In the genomic region with DNA sequence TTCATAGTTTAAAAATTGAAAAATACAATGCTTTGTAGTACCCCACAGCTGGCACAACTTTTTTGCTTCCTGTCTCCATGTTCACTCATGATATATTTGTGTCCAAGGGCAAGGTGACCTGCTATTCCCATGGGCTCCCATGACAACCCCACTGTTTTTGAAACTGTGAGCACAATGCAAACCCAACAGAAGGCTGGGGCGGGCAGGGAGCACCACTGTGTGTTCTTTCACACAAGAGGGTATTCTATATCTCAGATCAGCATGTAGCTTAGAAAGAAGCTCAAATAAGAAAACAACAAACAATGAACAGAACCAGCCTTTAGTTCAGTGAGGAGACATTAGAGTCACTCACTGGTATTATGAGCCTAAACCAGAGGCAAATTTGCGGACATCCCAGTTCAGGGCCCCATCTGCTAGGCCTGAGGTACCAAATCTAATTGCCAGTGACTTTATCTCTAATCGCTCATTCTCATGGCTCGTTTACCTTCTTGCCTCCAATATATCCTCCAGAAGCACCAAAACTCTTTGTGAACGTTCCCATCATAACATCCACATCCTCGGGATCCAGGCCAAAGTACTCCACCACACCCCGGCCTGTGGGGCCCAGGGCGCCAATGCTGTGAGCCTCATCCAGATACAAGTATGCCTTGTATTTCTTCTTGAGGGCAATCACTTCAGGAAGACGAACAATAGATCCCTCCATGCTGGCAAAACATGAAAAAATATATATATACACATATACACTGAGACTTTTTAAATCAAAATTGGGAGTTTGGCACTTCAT, we compare ENCODE assay signal across 1 cellular context.
TF ChIP-seq lines count a peak whose summit lies in the region.

No MANE protein-coding gene starts in this region.

TF ChIP-seq in HepG2, 621 proteins besides CTCF, POLR2A, EP300 and RAD21:
- TF ChIP-seq THRA (CRISPR knock-in tag; IDR thresholded peaks at IDR 0.05; ENCODE audit: borderline replicate concordance) (no peak), SOX5 (CRISPR knock-in tag; IDR thresholded peaks at IDR 0.05; ENCODE audit: borderline replicate concordance) (no peak), ZBTB39 (CRISPR knock-in tag; IDR thresholded peaks at IDR 0.05) (no peak), ZNF713 (CRISPR knock-in tag; IDR thresholded peaks at IDR 0.05) (no peak), NR1H2 (CRISPR knock-in tag; IDR thresholded peaks at IDR 0.05; ENCODE audit: borderline replicate concordance, low read depth) (no peak), ZNF720 (CRISPR knock-in tag; IDR thresholded peaks at IDR 0.05) (no peak), ZBTB1 (CRISPR knock-in tag; IDR thresholded peaks at IDR 0.05; ENCODE audit: borderline replicate concordance) (no peak), PLRG1 (conservative IDR thresholded peaks at IDR 0.05) (no peak), MAFG (CRISPR knock-in tag; IDR thresholded peaks at IDR 0.05) (no peak), TBX2 (CRISPR knock-in tag; IDR thresholded peaks at IDR 0.05; ENCODE audit: borderline replicate concordance) (no peak), CBX1 (IDR thresholded peaks at IDR 0.05; ENCODE audit: low read depth) (no peak), ZNF556 (CRISPR knock-in tag; IDR thresholded peaks at IDR 0.05; ENCODE audit: borderline replicate concordance) (no peak), KDM5B (CRISPR knock-in tag; IDR thresholded peaks at IDR 0.05; ENCODE audit: borderline replicate concordance) (no peak), PTBP1 (IDR thresholded peaks at IDR 0.05; ENCODE audit: low read depth, low read length, poor library complexity, severe bottlenecking) (no peak), GATA4 (IDR thresholded peaks at IDR 0.05; ENCODE audit: borderline replicate concordance, low read depth) (no peak), KLF15 (CRISPR knock-in tag; IDR thresholded peaks at IDR 0.05; ENCODE audit: borderline replicate concordance) (no peak), ZKSCAN5 (CRISPR knock-in tag; IDR thresholded peaks at IDR 0.05) (no peak)
- TF ChIP-seq, protein P1, sequence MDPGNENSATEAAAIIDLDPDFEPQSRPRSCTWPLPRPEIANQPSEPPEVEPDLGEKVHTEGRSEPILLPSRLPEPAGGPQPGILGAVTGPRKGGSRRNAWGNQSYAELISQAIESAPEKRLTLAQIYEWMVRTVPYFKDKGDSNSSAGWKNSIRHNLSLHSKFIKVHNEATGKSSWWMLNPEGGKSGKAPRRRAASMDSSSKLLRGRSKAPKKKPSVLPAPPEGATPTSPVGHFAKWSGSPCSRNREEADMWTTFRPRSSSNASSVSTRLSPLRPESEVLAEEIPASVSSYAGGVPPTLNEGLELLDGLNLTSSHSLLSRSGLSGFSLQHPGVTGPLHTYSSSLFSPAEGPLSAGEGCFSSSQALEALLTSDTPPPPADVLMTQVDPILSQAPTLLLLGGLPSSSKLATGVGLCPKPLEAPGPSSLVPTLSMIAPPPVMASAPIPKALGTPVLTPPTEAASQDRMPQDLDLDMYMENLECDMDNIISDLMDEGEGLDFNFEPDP (CRISPR knock-in tag; conservative IDR thresholded peaks at IDR 0.05), result no peak
